In the genomic region with DNA sequence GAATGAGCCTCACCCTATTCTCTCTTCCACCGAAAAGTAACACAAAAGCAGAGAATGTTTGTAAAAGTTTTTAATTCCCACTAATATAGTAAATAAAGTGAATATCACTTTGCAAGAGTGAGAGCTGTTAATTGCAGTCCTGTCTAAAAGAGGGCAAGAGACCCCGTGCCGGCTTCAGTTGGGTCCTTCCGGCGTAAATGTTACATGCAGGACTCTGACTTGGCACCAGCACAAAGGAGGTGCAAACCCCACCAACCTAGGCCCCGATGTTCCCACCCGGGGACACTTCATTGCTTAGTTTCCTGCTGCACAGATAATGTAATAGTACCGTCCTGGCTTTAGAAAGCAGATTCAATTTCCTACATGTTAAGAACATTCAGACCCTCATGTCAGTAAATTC, we compare ENCODE assay signal across 1 cellular context.
TF ChIP-seq lines count a peak whose summit lies in the region.

No MANE protein-coding gene starts in this region.

TF ChIP-seq in K562, 482 proteins besides CTCF, POLR2A, EP300 and RAD21 (continued from another document):
- TF ChIP-seq E2F4 (CRISPR knock-in tag; IDR thresholded peaks at IDR 0.05; ENCODE audit: low read depth) (no peak), POLR2G (IDR thresholded peaks at IDR 0.05; ENCODE audit: low read depth, low read length) (no peak)
